12 cellular contexts compared by ENCODE assay signal in the genomic region with DNA sequence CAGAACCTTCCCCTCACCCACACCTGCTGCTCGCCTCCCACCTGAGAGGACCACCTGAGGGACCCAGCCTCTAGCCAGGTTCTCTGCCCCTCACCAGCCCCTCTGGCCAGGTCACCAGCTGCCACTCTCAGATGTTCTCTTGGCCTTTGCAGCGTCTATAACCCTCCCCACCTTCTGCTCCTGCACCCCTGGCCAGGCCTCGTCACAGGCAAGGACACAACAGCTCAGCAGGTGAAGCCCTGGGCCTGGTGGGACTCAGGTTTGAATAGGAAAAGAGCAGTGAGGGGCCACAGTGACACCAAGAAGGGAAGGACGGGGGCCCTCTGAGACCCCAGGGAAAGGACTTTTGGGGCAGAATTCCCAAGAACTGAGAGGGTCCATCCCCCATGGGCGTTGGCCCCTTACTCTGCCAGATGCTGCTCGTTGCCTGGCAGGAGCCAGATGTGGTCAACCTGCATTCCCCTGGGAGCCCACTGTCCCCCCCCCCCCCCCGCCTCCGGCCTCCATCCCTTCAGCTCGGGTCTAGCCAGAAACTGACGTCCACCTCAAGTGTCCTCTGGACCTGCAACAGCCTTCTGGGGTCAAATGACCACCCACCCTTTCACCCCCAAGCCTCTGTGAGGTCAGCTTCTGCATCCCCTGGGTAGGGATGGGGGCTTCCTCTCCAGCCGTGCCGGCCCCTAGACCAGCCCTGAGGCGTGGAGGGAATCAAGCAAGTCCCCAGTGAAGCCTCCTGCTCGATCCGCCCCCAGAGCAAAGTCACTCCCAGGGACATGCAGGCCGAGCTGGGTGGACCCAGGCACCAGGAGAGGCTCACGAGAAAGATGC. TPM values are rescaled to one million over a fixed set of nuclear protein-coding genes. Genes with fewer than 3 reads are reported as not detected.
DNase-seq lines count a peak whose midpoint lies in the region; ATAC-seq and TF ChIP-seq lines count a peak whose summit lies in the region.
"Had no signal": no experiment of that assay in that cellular context is flagged by ENCODE, and none has a peak within 500 bp of the region (broad histone marks: within the 10 kb centered on the region; RNA-seq: fewer than 3 reads in every experiment).

No MANE protein-coding gene starts in this region.

- dilution Hi-C loops in mammary epithelial cell (cut with HindIII; ENCODE audit: low sequenced_read_pairs), result no loop called here

- no peak overlapping the region for H2AFZ ChIP-seq in mammary epithelial cell (ENCODE audit: low read depth, low read length)

- BruUV-seq in MCF 10A (replicated peaks; lab: Mats Ljungman, UMichigan) (no TSS peak), mammary epithelial cell (replicated peaks; lab: Mats Ljungman, UMichigan) (no TSS peak)

- no peaks in the 10 kb centered on the region for H3K9me3 Mint-ChIP-seq in MCF 10A (ENCODE audit: unreplicated experiment)
- H3K9me3 Mint-ChIP-seq in activated T-helper 1 cell treated with anti-CD3 and anti-CD28 coated beads, Interleukin-12 subunit alpha, Interleukin-12 subunit beta, Interleukin-2, Interleukin-4 antibody, amounts not matched to agents 30 ng/mL and 10 ng/mL and 1 ng/mL, durations not matched to agents 14 hours and 24 hours and 36 hours, result no peaks in the 10 kb centered on the region
- H3K9me3 Mint-ChIP-seq in WTC11, result no peaks in the 10 kb centered on the region

- H4K20me1 ChIP-seq in mammary epithelial cell (ENCODE audit: insufficient read depth, low read length), result no peaks in the 10 kb centered on the region

- TF ChIP-seq EP300 in tibial nerve (IDR thresholded peaks at IDR 0.05), result no peak

- intact Hi-C loops in MCF 10A (cut with micrococcal nuclease) (no loop called here), mammary epithelial cell (cut with micrococcal nuclease) (no loop called here), left lung (cut with DNase I) (no loop called here)
- intact Hi-C loops in activated T-helper 1 cell treated with anti-CD3 and anti-CD28 coated beads, Interleukin-12 subunit alpha, Interleukin-12 subunit beta, Interleukin-2, Interleukin-4 antibody, amounts not matched to agents 30 ng/mL and 10 ng/mL and 1 ng/mL, durations not matched to agents 14 hours and 24 hours and 36 hours (cut with micrococcal nuclease), result no loop called here

- H3K4me3 ChIP-seq in mammary epithelial cell (replicated peaks in 1 of 3; ENCODE audit: insufficient read depth in 1 of 3, low read depth in 2 of 3, low read length in 3 of 3), result no peak overlapping the region
- H3K4me3 ChIP-seq in left lung, result no peak overlapping the region
- no peak overlapping the region for H3K4me3 ChIP-seq in tibial nerve
- H3K4me3 ChIP-seq: esophagus muscularis mucosa, MG63, psoas muscle had no signal

- H3K9me3 ChIP-seq in mammary epithelial cell (replicated peaks; ENCODE audit: insufficient read depth, low read length), result no peaks in the 10 kb centered on the region
- no peaks in the 10 kb centered on the region for H3K9me3 ChIP-seq in left lung
- H3K9me3 ChIP-seq in tibial nerve, result no peaks in the 10 kb centered on the region
- H3K9me3 ChIP-seq: esophagus muscularis mucosa, MG63, psoas muscle had no signal

- peaks cover 73% of the 10 kb centered on the region for H3K36me3 Mint-ChIP-seq in MCF 10A (ENCODE audit: insufficient read depth, unreplicated experiment)
- peaks cover 21% of the 10 kb centered on the region for H3K36me3 Mint-ChIP-seq in activated T-helper 1 cell treated with anti-CD3 and anti-CD28 coated beads, Interleukin-12 subunit alpha, Interleukin-12 subunit beta, Interleukin-2, Interleukin-4 antibody, amounts not matched to agents 30 ng/mL and 10 ng/mL and 1 ng/mL, durations not matched to agents 14 hours and 24 hours and 36 hours (ENCODE audit: low read depth)
- peaks cover 18% of the 10 kb centered on the region for H3K36me3 Mint-ChIP-seq in WTC11

- no peak for DNase-seq in MCF 10A (ENCODE audit: unreplicated experiment)
- no peak for DNase-seq in mammary epithelial cell
- no peak for DNase-seq in activated T-helper 1 cell treated with anti-CD3 and anti-CD28 coated beads, Interleukin-12 subunit alpha, Interleukin-12 subunit beta, Interleukin-2, Interleukin-4 antibody, amounts not matched to agents 30 ng/mL and 10 ng/mL and 1 ng/mL, durations not matched to agents 14 hours and 24 hours and 36 hours (ENCODE audit: low spot score)
- DNase-seq in left lung, result peak in 1 of 2 donors; percentile 61
- DNase-seq in tibial nerve (ENCODE audit: low spot score in 2 of 2), result no peak
- no peak for DNase-seq in WTC11 (ENCODE audit: low spot score)
- DNase-seq in activated effector memory CD4-positive, alpha-beta T cell treated with Interleukin-2 at 50 U/mL for 16 hours, result no peak
- DNase-seq: MG63 had no signal

- H3K4me1 Mint-ChIP-seq in MCF 10A (ENCODE audit: insufficient read depth, unreplicated experiment) (no peaks in the 10 kb centered on the region), WTC11 (no peaks in the 10 kb centered on the region)
- no peaks in the 10 kb centered on the region for H3K4me1 Mint-ChIP-seq in activated T-helper 1 cell treated with anti-CD3 and anti-CD28 coated beads, Interleukin-12 subunit alpha, Interleukin-12 subunit beta, Interleukin-2, Interleukin-4 antibody, amounts not matched to agents 30 ng/mL and 10 ng/mL and 1 ng/mL, durations not matched to agents 14 hours and 24 hours and 36 hours (ENCODE audit: low read depth)

- no peaks in the 10 kb centered on the region for H3K79me2 ChIP-seq in mammary epithelial cell (ENCODE audit: insufficient read depth, low read length)

- H3K4me1 ChIP-seq in mammary epithelial cell (ENCODE audit: insufficient read depth, low read length), result peaks cover 10% of the 10 kb centered on the region
- H3K4me1 ChIP-seq in left lung, result peaks cover 8 to 18% of the 10 kb centered on the region in 2 donors
- H3K4me1 ChIP-seq in tibial nerve, result peaks cover 0 to 29% (median 13%) of the 10 kb centered on the region in 4 donors
- H3K4me1 ChIP-seq: psoas muscle had no signal

- in situ Hi-C loops in mammary epithelial cell (cut with MboI; ENCODE audit: low sequenced_read_pairs in 2 of 2), result no loop called here

- H3K27ac Mint-ChIP-seq in MCF 10A (ENCODE audit: low read depth, unreplicated experiment) (peak overlapping the region; percentile 35), WTC11 (no peak overlapping the region)
- peak overlapping the region; percentile 55 for H3K27ac Mint-ChIP-seq in activated T-helper 1 cell treated with anti-CD3 and anti-CD28 coated beads, Interleukin-12 subunit alpha, Interleukin-12 subunit beta, Interleukin-2, Interleukin-4 antibody, amounts not matched to agents 30 ng/mL and 10 ng/mL and 1 ng/mL, durations not matched to agents 14 hours and 24 hours and 36 hours

- H3K9ac ChIP-seq in mammary epithelial cell (ENCODE audit: insufficient read depth, low read length), result no peak overlapping the region

- H3K4me3 Mint-ChIP-seq in MCF 10A (ENCODE audit: unreplicated experiment) (no peak overlapping the region), WTC11 (no peak overlapping the region)
- H3K4me3 Mint-ChIP-seq in activated T-helper 1 cell treated with anti-CD3 and anti-CD28 coated beads, Interleukin-12 subunit alpha, Interleukin-12 subunit beta, Interleukin-2, Interleukin-4 antibody, amounts not matched to agents 30 ng/mL and 10 ng/mL and 1 ng/mL, durations not matched to agents 14 hours and 24 hours and 36 hours, result no peak overlapping the region

- no peak overlapping the region for H3K4me2 ChIP-seq in mammary epithelial cell (ENCODE audit: insufficient read depth, low read depth, low read length)

- ATAC-seq in left lung (no peak), GM21576 (IDR thresholded peaks at IDR 0.05; ENCODE audit: unreplicated experiment) (no peak), WTC11 (no peak)
- ATAC-seq: HCT116 had no signal

- CTCF ChIA-PET in MCF 10A (lab: Yijun Ruan, JAX) (no interaction called here), mammary epithelial cell (lab: Charles Lee; ENCODE audit: low non-redundant PET) (no interaction called here), WTC11 (lab: Charles Lee) (interaction anchor here (1.1 to 1.7 kb wide), 3 partner anchors 24 to 205 kb away, joined by 3 to 6 read pairs (median 5); partner anchors contain the start of genes LMF2 and NCAPH2)

- no peak for TF ChIP-seq CTCF in MCF 10A (IDR thresholded peaks at IDR 0.05; ENCODE audit: unreplicated experiment)
- TF ChIP-seq CTCF in mammary epithelial cell (conservative IDR thresholded peaks at IDR 0.05 in 1 of 2, IDR thresholded peaks at IDR 0.05 in 1 of 2; ENCODE audit: extremely low read depth in 1 of 2, insufficient read depth in 1 of 2, low read depth in 1 of 2, low read length in 2 of 2), result no peak
- TF ChIP-seq CTCF in left lung (IDR thresholded peaks at IDR 0.05), result no peak
- TF ChIP-seq CTCF in tibial nerve (IDR thresholded peaks at IDR 0.05), result no peak
- TF ChIP-seq CTCF in WTC11 (IDR thresholded peaks at IDR 0.05), result no peak

- POLR2A ChIA-PET in MCF 10A (lab: Yijun Ruan, JAX), result interaction anchor here (0.6 to 0.9 kb wide), 2 partner anchors 176 to 215 kb away, joined by 3 read pairs; no protein-coding TSS in a partner anchor
- POLR2A ChIA-PET in WTC11 (lab: Charles Lee), result no interaction called here

- H3K36me3 ChIP-seq in mammary epithelial cell (ENCODE audit: insufficient read depth, low read length), result peaks cover 10% of the 10 kb centered on the region
- peaks cover 0 to 89% of the 10 kb centered on the region in 2 donors for H3K36me3 ChIP-seq in left lung
- peaks cover 0 to 91% (median 28%) of the 10 kb centered on the region in 3 donors for H3K36me3 ChIP-seq in tibial nerve

- TF ChIP-seq POLR2A in tibial nerve (IDR thresholded peaks at IDR 0.05), result no peak

- H3K27ac ChIP-seq in mammary epithelial cell (ENCODE audit: insufficient read depth, low read depth, low read length) (no peak overlapping the region), left lung (peak overlapping the region; percentile 59 to 75), tibial nerve (peak overlapping the region in 3 of 4 donors; percentile 11 to 75 (median 65))
- H3K27ac ChIP-seq: psoas muscle had no signal

- WGBS in mammary epithelial cell (ENCODE audit: low coverage, missing lambda C conversion rate), result 82% methylated on average over 8 of the region's 17 CpGs
- 66 to 78% methylated on average over 13 to 17 of the region's 17 CpGs for WGBS in tibial nerve, 2 donors

- no peaks in the 10 kb centered on the region for H3K27me3 Mint-ChIP-seq in MCF 10A (ENCODE audit: insufficient read depth, unreplicated experiment)
- H3K27me3 Mint-ChIP-seq in activated T-helper 1 cell treated with anti-CD3 and anti-CD28 coated beads, Interleukin-12 subunit alpha, Interleukin-12 subunit beta, Interleukin-2, Interleukin-4 antibody, amounts not matched to agents 30 ng/mL and 10 ng/mL and 1 ng/mL, durations not matched to agents 14 hours and 24 hours and 36 hours (ENCODE audit: insufficient read depth), result no peaks in the 10 kb centered on the region
- no peaks in the 10 kb centered on the region for H3K27me3 Mint-ChIP-seq in WTC11 (ENCODE audit: low read depth)

- H3K27me3 ChIP-seq in mammary epithelial cell (ENCODE audit: insufficient read depth, low read length) (no peaks in the 10 kb centered on the region), left lung (no peaks in the 10 kb centered on the region), tibial nerve (no peaks in the 10 kb centered on the region)
- H3K27me3 ChIP-seq: esophagus muscularis mucosa, MG63 had no signal

RNA-seq across cellular contexts. Expression of gene SBF1, which starts 28.7 kb away (rescaled TPM):
- total RNA-seq in MCF 10A (2022) (82.1 and 106 TPM in 2 replicates), mammary epithelial cell (10 to 100 TPM; 79.0 to 84.5 TPM), left lung (10 to 100 TPM; 57.1 to 69.9 TPM), tibial nerve (10 to 100 TPM; 48.5 to 77.7 (median 68.3) TPM), WTC11 (2021) (87.1 to 108 TPM (median 91.5 TPM) in 3 replicates)
- 37.4 TPM for polyA plus RNA-seq in mammary epithelial cell
- polyA minus RNA-seq in mammary epithelial cell, result 98.1 TPM
- total RNA-seq in activated T-helper 1 cell treated with anti-CD3 and anti-CD28 coated beads, Interleukin-12 subunit alpha, Interleukin-12 subunit beta, Interleukin-2, Interleukin-4 antibody, amounts not matched to agents 30 ng/mL and 10 ng/mL and 1 ng/mL, durations not matched to agents 14 hours and 24 hours and 36 hours, result 113 and 116 TPM in 2 replicates

RNA-seq across cellular contexts. Expression of gene ADM2, which starts 35.2 kb away (rescaled TPM):
- total RNA-seq in MCF 10A (2022) (35.4 and 39.7 TPM in 2 replicates), mammary epithelial cell (10 to 100 TPM; 21.2 to 30.9 TPM), left lung (1 to 10 TPM; 2.2 to 3.5 TPM), tibial nerve (not detected), WTC11 (2021) (6.3 to 10.9 TPM (median 7.6 TPM) in 3 replicates)
- 1.7 TPM for polyA plus RNA-seq in mammary epithelial cell
- polyA minus RNA-seq in mammary epithelial cell, result 1.1 TPM
- total RNA-seq in activated T-helper 1 cell treated with anti-CD3 and anti-CD28 coated beads, Interleukin-12 subunit alpha, Interleukin-12 subunit beta, Interleukin-2, Interleukin-4 antibody, amounts not matched to agents 30 ng/mL and 10 ng/mL and 1 ng/mL, durations not matched to agents 14 hours and 24 hours and 36 hours, result 4.2 and 4.9 TPM in 2 replicates

RNA-seq across cellular contexts. Expression of gene MIOX, which starts 40.6 kb away (rescaled TPM):
- total RNA-seq in MCF 10A (2022) (0.63 and 1.6 TPM in 2 replicates), mammary epithelial cell (not detected), left lung (not detected), tibial nerve (not detected), WTC11 (2021) (0.33 to 0.57 TPM (median 0.41 TPM) in 3 replicates)
- not detected for polyA plus RNA-seq in mammary epithelial cell
- not detected for polyA minus RNA-seq in mammary epithelial cell
- total RNA-seq in activated T-helper 1 cell treated with anti-CD3 and anti-CD28 coated beads, Interleukin-12 subunit alpha, Interleukin-12 subunit beta, Interleukin-2, Interleukin-4 antibody, amounts not matched to agents 30 ng/mL and 10 ng/mL and 1 ng/mL, durations not matched to agents 14 hours and 24 hours and 36 hours, result 0.29 TPM in 1 of 2 replicates, not detected in the other
- total RNA-seq: esophagus muscularis mucosa, psoas muscle had no signal
- polyA plus RNA-seq: psoas muscle had no signal
